Comparison of ENCODE assay signal across 14 cellular contexts in the genomic region with DNA sequence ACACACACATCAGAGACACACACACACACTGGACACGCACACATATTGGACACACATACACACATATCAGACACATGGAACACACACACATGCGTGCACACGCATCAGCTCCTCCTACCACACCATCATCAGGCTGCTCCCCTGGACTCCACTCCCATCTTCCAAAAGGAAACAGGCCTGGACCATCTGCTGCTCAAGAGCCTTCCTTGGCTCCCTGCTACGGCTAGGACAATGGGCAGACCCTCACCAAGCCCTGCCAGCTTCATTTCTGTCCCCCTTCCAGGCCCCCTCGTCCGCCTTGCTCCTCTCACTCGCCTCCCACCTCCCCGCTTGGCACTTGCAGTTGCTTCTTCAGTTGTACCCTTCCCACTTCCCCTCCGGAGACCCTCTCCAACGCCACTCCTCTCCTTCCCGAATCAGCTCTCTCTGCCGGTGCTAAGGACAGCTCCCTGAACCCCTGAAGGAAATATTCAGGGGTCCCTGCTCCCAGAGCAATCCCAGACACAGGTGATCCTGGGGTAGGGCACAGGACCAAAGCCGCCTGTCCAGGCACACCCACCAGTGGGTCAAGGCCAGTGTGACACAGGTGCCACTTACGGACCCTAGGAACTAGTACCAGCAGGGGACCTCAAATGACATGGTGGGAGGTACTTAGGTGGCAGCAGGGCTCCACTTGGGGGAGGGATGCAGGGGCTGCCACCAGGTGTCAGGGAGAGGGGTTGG. TPM values are rescaled to one million over a fixed set of nuclear protein-coding genes. Genes with fewer than 3 reads are reported as not detected.
A peak's percentile ranks its signal among the peaks of the same experiment; 100 is the strongest.
DNase-seq lines count a peak whose midpoint lies in the region; ATAC-seq and TF ChIP-seq lines count a peak whose summit lies in the region.
"Had no signal": no experiment of that assay in that cellular context is flagged by ENCODE, and none has a peak within 500 bp of the region (broad histone marks: within the 10 kb centered on the region; RNA-seq: fewer than 3 reads in every experiment).

No MANE protein-coding gene starts in this region.

- CTCF ChIA-PET in IMR-90 (lab: Yijun Ruan, JAX) = interaction anchor here (1.7 kb wide), 1 partner anchor 127 kb away, joined by 11 read pairs; no protein-coding TSS in a partner anchor

- no peak overlapping the region for H2BK12ac ChIP-seq in neuronal stem cell (ENCODE audit: low read length)

- no peak overlapping the region for H3K56ac ChIP-seq in IMR-90 (ENCODE audit: extremely low read depth, insufficient read depth, low read length)

- no peak overlapping the region for H2AK9ac ChIP-seq in IMR-90 (replicated peaks; ENCODE audit: low read depth, low read length, poor library complexity)

- H3K27ac ChIP-seq in IMR-90 (ENCODE audit: insufficient read depth, low read length) (no peak overlapping the region), neuronal stem cell (replicated peaks; ENCODE audit: low read length) (no peak overlapping the region), vagina (no peak overlapping the region)

- H2AK5ac ChIP-seq in IMR-90 (ENCODE audit: low read depth, low read length) (peak overlapping the region; percentile 89), neuronal stem cell (ENCODE audit: low read depth, low read length) (no peak overlapping the region)

- no peak overlapping the region for H4K91ac ChIP-seq in IMR-90 (ENCODE audit: insufficient read depth, low read depth, low read length)
- no peak overlapping the region for H4K91ac ChIP-seq in neuronal stem cell (ENCODE audit: low read depth, low read length, poor library complexity)

- BruUV-seq in IMR-90 (replicated peaks; lab: Mats Ljungman, UMichigan) = no TSS peak

- TF ChIP-seq POLR2A in IMR-90 (IDR thresholded peaks at IDR 0.05; ENCODE audit: low read depth, low read length) (no peak), vagina (IDR thresholded peaks at IDR 0.05) (no peak)

- H4K20me1 ChIP-seq in IMR-90 (ENCODE audit: insufficient read depth, low read length) = 0 out of 2 replicates have a peak, but pooled peaks cover 3% of the 10 kb centered on the region

- H4K8ac ChIP-seq in IMR-90 (ENCODE audit: low read depth in 2 of 2, low read length in 2 of 2) = no peak overlapping the region
- H4K8ac ChIP-seq in neuronal stem cell (ENCODE audit: low read depth, low read length) = no peak overlapping the region

- no peak overlapping the region; the same call in 1 of the 2 replicates for H3K23ac ChIP-seq in IMR-90 (ENCODE audit: low read depth, low read length)
- H3K23ac ChIP-seq in neuronal stem cell (ENCODE audit: low read depth, low read length, poor library complexity) = peak overlapping the region; percentile 94

- DNase-seq in IMR-90 = no peak
- DNase-seq in ecto neural progenitor cell (ENCODE audit: low spot score) = peak; percentile 42
- DNase-seq in neuronal stem cell (ENCODE audit: low spot score) = no peak
- DNase-seq in BE2C = no peak
- DNase-seq in SKM-1 (lab: John Stamatoyannopoulos, UW; ENCODE audit: unreplicated experiment) = no peak
- DNase-seq in vagina (ENCODE audit: extremely low spot score in 2 of 2) = no peak
- DNase-seq: Caco-2; CD8-positive, alpha-beta memory T cell; HCEC 1CT; KG1 had no signal

- H2BK120ac ChIP-seq in IMR-90 (ENCODE audit: low read depth, low read length) = no peak overlapping the region
- H2BK120ac ChIP-seq in neuronal stem cell (ENCODE audit: low read depth, low read length) = no peak overlapping the region

- H3K27me3 ChIP-seq in IMR-90 (ENCODE audit: control insufficient read depth, insufficient read depth, low read length) (peaks cover 25% of the 10 kb centered on the region), neuronal stem cell (ENCODE audit: control insufficient read depth in 3 of 3, insufficient read depth in 3 of 3, low read depth in 1 of 3, low read length in 3 of 3) (peaks cover 0 to 33% (median 7%) of the 10 kb centered on the region in 3 experiments), BE2C (no peaks in the 10 kb centered on the region; the same call in 1 of the 2 replicates), vagina (no peaks in the 10 kb centered on the region)

- H3K79me1 ChIP-seq in IMR-90 (ENCODE audit: low read depth in 1 of 2, low read length in 2 of 2) (no peaks in the 10 kb centered on the region), neuronal stem cell (ENCODE audit: low read depth, low read length) (peaks cover 3% of the 10 kb centered on the region)

- dilution Hi-C loops in IMR-90 (cut with HindIII; ENCODE audit: low sequenced_read_pairs, unreplicated experiment) = no loop called here

- no peak overlapping the region for H3K14ac ChIP-seq in IMR-90 (replicated peaks; ENCODE audit: low read depth, low read length)
- H3K14ac ChIP-seq in neuronal stem cell (ENCODE audit: low read length) = no peak overlapping the region

- H2BK15ac ChIP-seq in IMR-90 (ENCODE audit: low read depth, low read length) (no peak overlapping the region), neuronal stem cell (ENCODE audit: low read length) (no peak overlapping the region)

- H2BK5ac ChIP-seq in IMR-90 (ENCODE audit: low read depth, low read length, poor library complexity, severe bottlenecking) = peak overlapping the region; percentile 49
- H2BK5ac ChIP-seq in neuronal stem cell (ENCODE audit: low read length) = no peak overlapping the region

- no peak for TF ChIP-seq CTCF in IMR-90 (conservative IDR thresholded peaks at IDR 0.05; ENCODE audit: low read depth, low read length)
- TF ChIP-seq CTCF in BE2C (IDR thresholded peaks at IDR 0.05; ENCODE audit: low read depth, low read length) = no peak
- no peak for TF ChIP-seq CTCF in vagina (IDR thresholded peaks at IDR 0.05)

- H3K18ac ChIP-seq in IMR-90 (ENCODE audit: low read depth, low read length) (no peak overlapping the region), neuronal stem cell (ENCODE audit: low read length) (no peak overlapping the region)

- H3K4me1 ChIP-seq in IMR-90 (ENCODE audit: control insufficient read depth, insufficient read depth, low read length) (peaks cover 10% of the 10 kb centered on the region; the same call in 1 of the 2 replicates), neuronal stem cell (ENCODE audit: control insufficient read depth in 2 of 2, insufficient read depth in 1 of 2, low read depth in 1 of 2, low read length in 2 of 2) (peaks cover 10 to 19% of the 10 kb centered on the region in 2 donors), BE2C (peaks cover 7% of the 10 kb centered on the region), vagina (no peaks in the 10 kb centered on the region)
- H3K4me1 ChIP-seq: Caco-2 had no signal

- H2AFZ ChIP-seq in IMR-90 (replicated peaks; ENCODE audit: low read length, poor library complexity) (peak overlapping the region; percentile 10), neuronal stem cell (ENCODE audit: low read length) (no peak overlapping the region)
- H2AFZ ChIP-seq: GM23338 had no signal

- WGBS in IMR-90 (ENCODE audit: extremely low coverage in 2 of 2, insufficient read length in 1 of 2), 2 experiments = 67% methylated on average over 7 of the region's 14 CpGs; no CpG with 5 or more reads in 1 of the 2 experiments
- WGBS in neuronal stem cell (ENCODE audit: extremely low coverage in 2 of 2, insufficient read length in 2 of 2, insufficient replicate concordance in 1 of 2), 2 donors = no CpG with 5 or more reads among the region's 14 CpGs

- POLR2A ChIA-PET in IMR-90 (lab: Charles Lee; ENCODE audit: unreplicated experiment) = no interaction called here

- H3K9ac ChIP-seq in IMR-90 (ENCODE audit: low read depth, low read length) (no peak overlapping the region), neuronal stem cell (ENCODE audit: low read depth, low read length, poor library complexity) (peak overlapping the region; percentile 65)

- no peaks in the 10 kb centered on the region for H3K36me3 ChIP-seq in IMR-90 (ENCODE audit: control insufficient read depth, insufficient read depth, low read length)
- H3K36me3 ChIP-seq in neuronal stem cell (replicated peaks in 1 of 2; ENCODE audit: control insufficient read depth in 2 of 2, insufficient read depth in 2 of 2, low read length in 2 of 2) = no peaks in the 10 kb centered on the region
- H3K36me3 ChIP-seq in BE2C = no peaks in the 10 kb centered on the region
- H3K36me3 ChIP-seq in vagina = no peaks in the 10 kb centered on the region

- H4K5ac ChIP-seq in IMR-90 (ENCODE audit: low read depth, low read length) = no peak overlapping the region

- H3K4ac ChIP-seq in IMR-90 (ENCODE audit: low read depth, low read length) (no peak overlapping the region), neuronal stem cell (ENCODE audit: low read length) (no peak overlapping the region)

- no peak overlapping the region for H2BK20ac ChIP-seq in IMR-90 (ENCODE audit: low read depth, low read length)

- H3K4me2 ChIP-seq in IMR-90 (ENCODE audit: low read depth, low read length) (no peak overlapping the region), neuronal stem cell (ENCODE audit: insufficient read depth, low read length, poor library complexity, severe bottlenecking) (no peak overlapping the region)
- H3K4me2 ChIP-seq: GM23338 had no signal

- in situ Hi-C loops in IMR-90 (cut with MboI; ENCODE audit: low sequenced_read_pairs) = loop anchor here (5.0 kb wide), 1 partner anchor 290 kb away; no protein-coding TSS in a partner anchor

- H3K4me3 ChIP-seq in IMR-90 (ENCODE audit: insufficient read depth, low read depth, low read length) (no peak overlapping the region), neuronal stem cell (ENCODE audit: low read length in 2 of 2) (peak overlapping the region in 1 of 2 donors; percentile 46), BE2C (ENCODE audit: low read depth, low read length) (no peak overlapping the region), vagina (no peak overlapping the region)
- H3K4me3 ChIP-seq: A549, GM23338 had no signal

- H3K9me1 ChIP-seq in IMR-90 (ENCODE audit: insufficient read depth, low read length) = peaks cover 7% of the 10 kb centered on the region; the same call in 1 of the 2 replicates

- no peak for ATAC-seq in IMR-90 (ENCODE audit: low read depth)
- ATAC-seq: A549, GM23338 had no signal

- no peak for TF ChIP-seq RAD21 in IMR-90 (IDR thresholded peaks at IDR 0.05; ENCODE audit: low read length)

- intact Hi-C loops in IMR-90 (cut with micrococcal nuclease) = loop anchor here (5.0 kb wide), 3 partner anchors 60 to 225 kb away; a partner anchor contains a TSS
- intact Hi-C loops in vagina (cut with DNase I) = no loop called here

- H3K9me3 ChIP-seq in IMR-90 (ENCODE audit: control insufficient read depth, insufficient read depth, low read length) (no peaks in the 10 kb centered on the region), neuronal stem cell (replicated peaks in 1 of 2; ENCODE audit: control insufficient read depth in 2 of 2, insufficient read depth in 1 of 2, low read depth in 1 of 2, low read length in 2 of 2) (no peaks in the 10 kb centered on the region), BE2C (no peaks in the 10 kb centered on the region), vagina (no peaks in the 10 kb centered on the region)
- H3K9me3 ChIP-seq: A549, Caco-2 had no signal

RNA-seq across cellular contexts. Expression of a gene that starts 12.1 kb away (rescaled TPM):
- total RNA-seq in IMR-90 (2012; rRNA removed) (under 0.01 TPM in 1 of 2 replicates, not detected in the other), vagina (13.3 TPM)
- polyA plus RNA-seq in IMR-90 (2012; rRNA removed) = not detected in 2 replicates
- 0.01 TPM in 1 of 2 replicates, not detected in the other for polyA plus RNA-seq in IMR-90 (2012; cell fraction: cytosol; rRNA removed)
- polyA plus RNA-seq in IMR-90 (2012; cell fraction: nucleus; rRNA removed; ENCODE audit: low replicate concordance) = 0.03 and 0.05 TPM in 2 replicates
- 0.03 TPM for polyA plus RNA-seq in neuronal stem cell (2013, experiment 1 of 2)
- 0.07 TPM for polyA plus RNA-seq in neuronal stem cell (2013, experiment 2 of 2)
- not detected for polyA plus RNA-seq in BE2C (2012; ENCODE audit: insufficient read depth, insufficient read length, low read depth)
- polyA plus RNA-seq: AG04450; CD14-positive monocyte; CD8-positive, alpha-beta memory T cell had no signal

RNA-seq across cellular contexts. Expression of a gene that starts 57.8 kb away (rescaled TPM):
- total RNA-seq in IMR-90 (2012; rRNA removed) = 1.1 and 2.2 TPM in 2 replicates
- 10.1 and 12.2 TPM in 2 replicates for polyA plus RNA-seq in IMR-90 (2012; rRNA removed)
- polyA plus RNA-seq in IMR-90 (2012; cell fraction: cytosol; rRNA removed) = 8.8 and 15.2 TPM in 2 replicates
- polyA plus RNA-seq in IMR-90 (2012; cell fraction: nucleus; rRNA removed; ENCODE audit: low replicate concordance) = 11.6 and 31.9 TPM in 2 replicates
- 0.82 TPM for polyA plus RNA-seq in neuronal stem cell (2013, experiment 1 of 2)
- 0.89 TPM for polyA plus RNA-seq in neuronal stem cell (2013, experiment 2 of 2)
- polyA plus RNA-seq in BE2C (2012; ENCODE audit: insufficient read depth, insufficient read length, low read depth) = not detected
- not detected for total RNA-seq in vagina
- total RNA-seq: Caco-2; CD8-positive, alpha-beta memory T cell had no signal
- polyA plus RNA-seq: CD14-positive monocyte; CD8-positive, alpha-beta memory T cell had no signal

Comparison
In these comparisons a context has a peak if more than half of its experiments do, and no peak if none do; other contexts are left out.
1. RNA of a gene that starts 12.1 kb away (total RNA-seq): 13.3 TPM in vagina (single experiment); under 0.01 TPM in IMR-90; every median in the first group is over 10 times any median in the second.